ENCODE assay signal across 8 cellular contexts in genomic region chr19:45862564-45863334, GRCh38. TPM values are rescaled to one million over a fixed set of nuclear protein-coding genes. Genes with fewer than 3 reads are reported as not detected.
DNase-seq lines count a peak whose midpoint lies in the region; ATAC-seq and TF ChIP-seq lines count a peak whose summit lies in the region.

Gene SYMPK (minus strand): TSS chr19:45863147. CDS start chr19:45854495, 8,652 bp downstream.

- DNase-seq in EH (ENCODE audit: low read depth), result peak; percentile 99
- peak; percentile 96 for DNase-seq in H4 (ENCODE audit: low spot score)
- peak; percentile 98 for DNase-seq in activated T-helper 9 cell treated with anti-CD3 and anti-CD28 coated beads, Interleukin-2, amount 50 U/mL, for 16 hours (ENCODE audit: low read depth)
- peak; percentile 97 for DNase-seq in fibroblast of mammary gland (ENCODE audit: low read depth)
- peak; percentile 96 for DNase-seq in natural killer cell
- DNase-seq in stimulated activated naive CD4-positive, alpha-beta T cell treated with Interleukin-2 at 50 U/mL for 16 hours (lab: John Stamatoyannopoulos, UW), result peak; percentile 99

- peak; percentile 97 to 99 (median 97) for ATAC-seq in natural killer cell

- H4K20me1 ChIP-seq in Loucy (ENCODE audit: insufficient read depth, low read length, poor library complexity, severe bottlenecking), result peaks cover 13% of the 10 kb centered on the region

- peak within 1 kb of the TSS; percentile 91 to 96 for H3K27ac Mint-ChIP-seq in natural killer cell

- peaks cover 4% of the 10 kb centered on the region; the same call in 1 of the 2 replicates for H3K36me3 ChIP-seq in Loucy (ENCODE audit: insufficient read depth, low read length)

- H3K9me2 ChIP-seq in Loucy (replicated peaks; ENCODE audit: low read depth, low read length), result no peaks in the 10 kb centered on the region

- no peak for TF ChIP-seq CTCF in Loucy (conservative IDR thresholded peaks at IDR 0.05; ENCODE audit: low read length)
- TF ChIP-seq CTCF in fibroblast of mammary gland (conservative IDR thresholded peaks at IDR 0.05; ENCODE audit: control insufficient read depth, insufficient read depth, low read depth, low read length), result no peak
- TF ChIP-seq CTCF in natural killer cell (IDR thresholded peaks at IDR 0.05), result no peak

- no peaks in the 10 kb centered on the region for H3K27me3 ChIP-seq in Loucy (ENCODE audit: insufficient read depth, low read length, poor library complexity, severe bottlenecking)

- peak; percentile 79 for TF ChIP-seq POLR2A in Raji (IDR thresholded peaks at IDR 0.05; ENCODE audit: insufficient read depth, low read depth, low read length)

- peaks cover 16 to 24% of the 10 kb centered on the region in 2 donors for H3K27me3 Mint-ChIP-seq in natural killer cell (ENCODE audit: low read depth in 2 of 2)

- no peaks in the 10 kb centered on the region for H3K36me3 Mint-ChIP-seq in natural killer cell

- no peaks in the 10 kb centered on the region for H3F3A ChIP-seq in Loucy (ENCODE audit: low read depth)

- peaks cover 9% of the 10 kb centered on the region for H3K4me1 ChIP-seq in Loucy (ENCODE audit: insufficient read depth, low read length, poor library complexity, severe bottlenecking)

- no peaks in the 10 kb centered on the region for H3K9me3 ChIP-seq in Loucy (ENCODE audit: insufficient read depth, low read depth, low read length)

- H3K9ac ChIP-seq in Loucy (ENCODE audit: low read depth, low read length, poor library complexity, severe bottlenecking), result peak within 1 kb of the TSS; percentile 85

- H2AFZ ChIP-seq in Loucy (ENCODE audit: low read length), result peak within 1 kb of the TSS; percentile 79

- peak within 1 kb of the TSS; percentile 81 for H3K4me3 ChIP-seq in Loucy (ENCODE audit: low read length, poor library complexity, severe bottlenecking)
- H3K4me3 ChIP-seq in fibroblast of mammary gland (ENCODE audit: control insufficient read depth, low read depth, low read length), result peak within 1 kb of the TSS; percentile 99

- H3K79me2 ChIP-seq in Loucy (ENCODE audit: insufficient read depth, low read length), result peaks cover 37% of the 10 kb centered on the region

- peak within 1 kb of the TSS; percentile 99 for H3K4me3 Mint-ChIP-seq in natural killer cell

- peak within 1 kb of the TSS; percentile 74 for H3K4me2 ChIP-seq in Loucy (ENCODE audit: low read depth, low read length, poor library complexity, severe bottlenecking)

- intact Hi-C loops in natural killer cell (cut with micrococcal nuclease), result loop anchor here (1.0 to 10.0 kb wide), 4 partner anchors 24 to 402 kb away; partner anchors contain the start of gene IRF2BP1

- H3K9me3 Mint-ChIP-seq in natural killer cell, result no peaks in the 10 kb centered on the region

- H3K4me1 Mint-ChIP-seq in natural killer cell, result peaks cover 21 to 43% of the 10 kb centered on the region in 2 donors

RNA-seq across cellular contexts. Expression of gene SYMPK, which starts in this region (rescaled TPM):
- 13.2 and 17.7 TPM in 2 replicates for total RNA-seq in H4 (2014; rRNA removed; shearing (Covaris generic))
- 10 to 100 TPM; 86.4 to 94.8 (median 86.7) TPM for total RNA-seq in natural killer cell

Comparison
In these comparisons a context has a peak if more than half of its experiments do, and no peak if none do; other contexts are left out.
1. Peak in every context shown above with its lines: DNase-seq, ATAC-seq and H3K4me3 ChIP-seq.